In genomic region chr1:174358786-174359453, GRCh38 we compare ENCODE assay signal across 14 cellular contexts.
DNase-seq lines count a peak whose midpoint lies in the region; ATAC-seq, FAIRE-seq and TF ChIP-seq lines count a peak whose summit lies in the region.
"Had no signal": no experiment of that assay in that cellular context is flagged by ENCODE, and none has a peak within 500 bp of the region (broad histone marks: within the 10 kb centered on the region; RNA-seq: fewer than 3 reads in every experiment).

No MANE protein-coding gene starts in this region.

- TF ChIP-seq CTCF in VCaP (conservative IDR thresholded peaks at IDR 0.05) = no peak

- no peak overlapping the region for H3K4me3 ChIP-seq in small intestine (ENCODE audit: low read depth in 1 of 2, low read length in 2 of 2)
- H3K4me3 ChIP-seq: heart right ventricle had no signal

- 33 to 72% (median 55%) methylated on average over 6 of the region's 6 CpGs for WGBS in small intestine, 3 donors

- H3K27ac ChIP-seq in VCaP = peak overlapping the region; percentile 60
- H3K27ac ChIP-seq in small intestine (ENCODE audit: low read depth in 1 of 2, low read length in 1 of 2) = no peak overlapping the region

- no peaks in the 10 kb centered on the region for H3K27me3 ChIP-seq in small intestine (ENCODE audit: control insufficient read depth in 2 of 2, insufficient read depth in 2 of 2, low read length in 2 of 2)
- H3K27me3 ChIP-seq: heart right ventricle had no signal

- no peak for FAIRE-seq in small intestine (lab: Jason Lieb, UNC)

- peaks cover 0 to 3% of the 10 kb centered on the region in 2 donors for H3K4me1 ChIP-seq in small intestine (ENCODE audit: control insufficient read depth in 2 of 2, insufficient read depth in 1 of 2, low read depth in 1 of 2, low read length in 1 of 2)

- DNase-seq in NCI-H510A treated with DMSO at 0.1 percent for 48 hours (lab: John Stamatoyannopoulos, UW) (peak; percentile 30), NCI-H510A (lab: John Stamatoyannopoulos, UW) (no peak), NCI-H1436 (lab: John Stamatoyannopoulos, UW) (peak; percentile 26), small intestine (peak; percentile 78), NCI-H2081 (lab: John Stamatoyannopoulos, UW) (no peak), NCI-H128 (lab: John Stamatoyannopoulos, UW; ENCODE audit: unreplicated experiment) (no peak)
- DNase-seq: activated CD4-positive, alpha-beta T cell treated with anti-CD3 and anti-CD28 coated beads, Interleukin-2, amount 50 U/mL, for 48 hours; activated T-cell treated with anti-CD3 and anti-CD28 coated beads, Interleukin-2, amount 50 U/mL, for 72 hours; heart right ventricle; left cardiac atrium; stimulated activated CD4-positive, alpha-beta T cell treated with anti-CD3 and anti-CD28 coated beads, Interleukin-12 subunit alpha, Interleukin-12 subunit beta, amount 100 ng/mL, for 4 hours had no signal

- H3K36me3 ChIP-seq in small intestine (ENCODE audit: control insufficient read depth in 2 of 2, insufficient read depth in 2 of 2, low read length in 2 of 2) = no peaks in the 10 kb centered on the region
- H3K36me3 ChIP-seq: heart right ventricle had no signal

- no peaks in the 10 kb centered on the region for H3K9me3 ChIP-seq in small intestine (ENCODE audit: control insufficient read depth, low read depth)

- ATAC-seq in GM18909 (IDR thresholded peaks at IDR 0.05; ENCODE audit: poor library complexity, unreplicated experiment) = no peak
- ATAC-seq: activated T-cell treated with anti-CD3 and anti-CD28 coated beads, Interleukin-2, amount 50 U/mL, for 72 hours; left cardiac atrium; Right ventricle myocardium inferior had no signal

Comparison
In these comparisons a context has a peak if more than half of its experiments do, and no peak if none do; other contexts are left out.
1. DNase-seq: peak in NCI-H510A treated with DMSO at 0.1 percent for 48 hours (single experiment), NCI-H1436 (single experiment) and small intestine (single experiment); none in NCI-H510A (single experiment), NCI-H2081 (0 of 2) and NCI-H128 (single experiment).